In the genomic region with DNA sequence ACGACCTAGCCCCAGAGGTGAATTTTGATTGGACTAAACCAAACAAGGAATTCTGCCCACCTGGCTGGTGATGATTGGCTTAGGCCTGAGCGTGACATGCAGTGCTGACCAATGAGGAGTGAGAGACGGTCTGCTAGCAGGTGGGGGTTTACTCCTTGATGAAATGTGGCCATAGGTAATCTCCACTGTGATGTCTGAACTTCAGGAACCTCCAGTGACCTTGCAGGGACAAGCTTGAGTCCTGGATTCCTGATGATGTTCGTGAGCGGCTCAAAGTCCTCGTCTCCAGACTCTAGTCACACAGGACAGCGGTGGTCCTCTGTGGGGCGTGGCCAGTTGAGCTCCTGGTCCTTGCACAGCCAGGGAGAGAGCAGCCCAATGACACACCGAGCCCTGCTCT, we compare ENCODE assay signal across 27 cellular contexts. TPM values are rescaled to one million over a fixed set of nuclear protein-coding genes. Genes with fewer than 3 reads are reported as not detected.
DNase-seq lines count a peak whose midpoint lies in the region; ATAC-seq and TF ChIP-seq lines count a peak whose summit lies in the region.
"Had no signal": no experiment of that assay in that cellular context is flagged by ENCODE, and none has a peak within 500 bp of the region (broad histone marks: within the 10 kb centered on the region; RNA-seq: fewer than 3 reads in every experiment).

No MANE protein-coding gene starts in this region.

- DNase-seq in NCI-H146 (lab: John Stamatoyannopoulos, UW): peak; percentile 11
- DNase-seq in NCI-H146 treated with DMSO at 0.1 percent for 48 hours (lab: John Stamatoyannopoulos, UW; ENCODE audit: unreplicated experiment): no peak
- DNase-seq in GM23338 (ENCODE audit: low spot score): peak; percentile 38
- DNase-seq in ecto neural progenitor cell (ENCODE audit: low spot score): peak; percentile 26
- peak; percentile 18 for DNase-seq in posterior vena cava (ENCODE audit: low spot score)
- no peak for DNase-seq in HEK293T (ENCODE audit: extremely low spot score)
- DNase-seq in cerebellar nuclear complex (lab: John Stamatoyannopoulos, UW): no peak
- no peak for DNase-seq in activated T-helper 1 cell treated with anti-CD3 and anti-CD28 coated beads, Interleukin-12 subunit alpha, Interleukin-12 subunit beta, Interleukin-2, Interleukin-4 antibody, amounts not matched to agents 30 ng/mL and 10 ng/mL and 1 ng/mL, durations not matched to agents 14 hours and 24 hours and 36 hours (ENCODE audit: low spot score)
- DNase-seq: ACHN; CD4-positive, alpha-beta T cell; COR-L47; DMS79; HCEC 1CT; NCI-H1105; NCI-H1694; NCI-H2081; NCI-H2171; NCI-H345; NCI-H524; NCI-H774 had no signal

- H3K4me1 Mint-ChIP-seq in GM23338: peaks cover 23% of the 10 kb centered on the region
- H3K4me1 Mint-ChIP-seq in activated T-helper 1 cell treated with anti-CD3 and anti-CD28 coated beads, Interleukin-12 subunit alpha, Interleukin-12 subunit beta, Interleukin-2, Interleukin-4 antibody, amounts not matched to agents 30 ng/mL and 10 ng/mL and 1 ng/mL, durations not matched to agents 14 hours and 24 hours and 36 hours (ENCODE audit: low read depth): no peaks in the 10 kb centered on the region

- H3K4me2 ChIP-seq in GM23338: no peak overlapping the region
- H3K4me2 ChIP-seq: BLaER1, KMS-11 had no signal

- no peak for TF ChIP-seq CTCF in GM23338 (conservative IDR thresholded peaks at IDR 0.05; ENCODE audit: low read depth in 2 of 2)

- H3K27ac ChIP-seq in GM23338 (ENCODE audit: low read depth): no peak overlapping the region
- H3K27ac ChIP-seq: 22Rv1, BLaER1, HL-60, KMS-11, SJSA1 had no signal

- no peaks in the 10 kb centered on the region for H4K20me1 ChIP-seq in GM23338 (replicated peaks; ENCODE audit: insufficient read depth)
- H4K20me1 ChIP-seq: BLaER1 had no signal

- no peaks in the 10 kb centered on the region for H3K36me3 Mint-ChIP-seq in GM23338 (ENCODE audit: low read depth)
- H3K36me3 Mint-ChIP-seq in activated T-helper 1 cell treated with anti-CD3 and anti-CD28 coated beads, Interleukin-12 subunit alpha, Interleukin-12 subunit beta, Interleukin-2, Interleukin-4 antibody, amounts not matched to agents 30 ng/mL and 10 ng/mL and 1 ng/mL, durations not matched to agents 14 hours and 24 hours and 36 hours (ENCODE audit: low read depth): no peaks in the 10 kb centered on the region

- H3K4me3 ChIP-seq in GM23338: no peak overlapping the region
- H3K4me3 ChIP-seq: BLaER1, SJSA1 had no signal

- no peaks in the 10 kb centered on the region for H3K36me3 ChIP-seq in GM23338 (ENCODE audit: insufficient read depth)
- H3K36me3 ChIP-seq: BLaER1, SJSA1 had no signal

- H3K4me1 ChIP-seq in GM23338 (ENCODE audit: insufficient read depth): peaks cover 9% of the 10 kb centered on the region; the same call in 1 of the 2 replicates
- H3K4me1 ChIP-seq: BLaER1 had no signal

- no peak; the same call in 2 of the 3 replicates for ATAC-seq in GM23338

- H3K27me3 Mint-ChIP-seq in GM23338 (ENCODE audit: insufficient read depth, low read depth, poor library complexity): peaks cover 32% of the 10 kb centered on the region
- H3K27me3 Mint-ChIP-seq in activated T-helper 1 cell treated with anti-CD3 and anti-CD28 coated beads, Interleukin-12 subunit alpha, Interleukin-12 subunit beta, Interleukin-2, Interleukin-4 antibody, amounts not matched to agents 30 ng/mL and 10 ng/mL and 1 ng/mL, durations not matched to agents 14 hours and 24 hours and 36 hours (ENCODE audit: insufficient read depth): peaks cover 64% of the 10 kb centered on the region

- CTCF ChIA-PET in HEK293T (lab: Yijun Ruan, JAX): no interaction called here

- peaks cover 4% of the 10 kb centered on the region; the same call in 1 of the 2 replicates for H3F3A ChIP-seq in GM23338 (replicated peaks; ENCODE audit: low read depth)

- no peak overlapping the region for H3K27ac Mint-ChIP-seq in GM23338
- no peak overlapping the region for H3K27ac Mint-ChIP-seq in activated T-helper 1 cell treated with anti-CD3 and anti-CD28 coated beads, Interleukin-12 subunit alpha, Interleukin-12 subunit beta, Interleukin-2, Interleukin-4 antibody, amounts not matched to agents 30 ng/mL and 10 ng/mL and 1 ng/mL, durations not matched to agents 14 hours and 24 hours and 36 hours
- H3K27ac Mint-ChIP-seq: CD4-positive, alpha-beta T cell had no signal

- no peaks in the 10 kb centered on the region; the same call in 2 of the 3 replicates for H3K9me3 Mint-ChIP-seq in GM23338
- no peaks in the 10 kb centered on the region for H3K9me3 Mint-ChIP-seq in activated T-helper 1 cell treated with anti-CD3 and anti-CD28 coated beads, Interleukin-12 subunit alpha, Interleukin-12 subunit beta, Interleukin-2, Interleukin-4 antibody, amounts not matched to agents 30 ng/mL and 10 ng/mL and 1 ng/mL, durations not matched to agents 14 hours and 24 hours and 36 hours
- H3K9me3 Mint-ChIP-seq: CD4-positive, alpha-beta T cell had no signal

- H2AFZ ChIP-seq in GM23338: peak overlapping the region; percentile 8; the same call in 1 of the 2 replicates

- intact Hi-C loops in posterior vena cava (cut with DNase I): no loop called here
- intact Hi-C loops in activated T-helper 1 cell treated with anti-CD3 and anti-CD28 coated beads, Interleukin-12 subunit alpha, Interleukin-12 subunit beta, Interleukin-2, Interleukin-4 antibody, amounts not matched to agents 30 ng/mL and 10 ng/mL and 1 ng/mL, durations not matched to agents 14 hours and 24 hours and 36 hours (cut with micrococcal nuclease): no loop called here

- POLR2A ChIA-PET in HEK293T (lab: Yijun Ruan, JAX): no interaction called here

- peaks cover 31% of the 10 kb centered on the region for H3K27me3 ChIP-seq in GM23338 (ENCODE audit: insufficient read depth)

- no peak overlapping the region for H3K4me3 Mint-ChIP-seq in GM23338
- no peak overlapping the region for H3K4me3 Mint-ChIP-seq in activated T-helper 1 cell treated with anti-CD3 and anti-CD28 coated beads, Interleukin-12 subunit alpha, Interleukin-12 subunit beta, Interleukin-2, Interleukin-4 antibody, amounts not matched to agents 30 ng/mL and 10 ng/mL and 1 ng/mL, durations not matched to agents 14 hours and 24 hours and 36 hours
- H3K4me3 Mint-ChIP-seq: CD4-positive, alpha-beta T cell had no signal

- no peaks in the 10 kb centered on the region for H3K79me2 ChIP-seq in GM23338 (replicated peaks; ENCODE audit: insufficient read depth)

- no peaks in the 10 kb centered on the region; the same call in 1 of the 2 replicates for H3K9me2 ChIP-seq in GM23338 (ENCODE audit: insufficient read depth)

TF ChIP-seq in GM23338, 12 proteins besides CTCF, POLR2A, EP300 and RAD21:
- no peak for TF ChIP-seq CREB1 (CRISPR knock-in tag; IDR thresholded peaks at IDR 0.05; ENCODE audit: low read depth)
- TF ChIP-seq POLR2AphosphoS5 (IDR thresholded peaks at IDR 0.05; ENCODE audit: low read depth): no peak
- no peak for TF ChIP-seq NANOG (IDR thresholded peaks at IDR 0.05; ENCODE audit: borderline replicate concordance)
- TF ChIP-seq JUNB (IDR thresholded peaks at IDR 0.05; ENCODE audit: unreplicated experiment): no peak
- TF ChIP-seq, protein P1, sequence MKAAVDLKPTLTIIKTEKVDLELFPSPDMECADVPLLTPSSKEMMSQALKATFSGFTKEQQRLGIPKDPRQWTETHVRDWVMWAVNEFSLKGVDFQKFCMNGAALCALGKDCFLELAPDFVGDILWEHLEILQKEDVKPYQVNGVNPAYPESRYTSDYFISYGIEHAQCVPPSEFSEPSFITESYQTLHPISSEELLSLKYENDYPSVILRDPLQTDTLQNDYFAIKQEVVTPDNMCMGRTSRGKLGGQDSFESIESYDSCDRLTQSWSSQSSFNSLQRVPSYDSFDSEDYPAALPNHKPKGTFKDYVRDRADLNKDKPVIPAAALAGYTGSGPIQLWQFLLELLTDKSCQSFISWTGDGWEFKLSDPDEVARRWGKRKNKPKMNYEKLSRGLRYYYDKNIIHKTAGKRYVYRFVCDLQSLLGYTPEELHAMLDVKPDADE (IDR thresholded peaks at IDR 0.05): no peak
- TF ChIP-seq EZH2 (IDR thresholded peaks at IDR 0.05; ENCODE audit: low read depth, unreplicated experiment): no peak
- TF ChIP-seq EZH2phosphoT487 (IDR thresholded peaks at IDR 0.05; ENCODE audit: unreplicated experiment): no peak

TF ChIP-seq in HEK293T, 16 proteins besides CTCF, POLR2A, EP300 and RAD21 (continues in another document):
- TF ChIP-seq, protein P2, sequence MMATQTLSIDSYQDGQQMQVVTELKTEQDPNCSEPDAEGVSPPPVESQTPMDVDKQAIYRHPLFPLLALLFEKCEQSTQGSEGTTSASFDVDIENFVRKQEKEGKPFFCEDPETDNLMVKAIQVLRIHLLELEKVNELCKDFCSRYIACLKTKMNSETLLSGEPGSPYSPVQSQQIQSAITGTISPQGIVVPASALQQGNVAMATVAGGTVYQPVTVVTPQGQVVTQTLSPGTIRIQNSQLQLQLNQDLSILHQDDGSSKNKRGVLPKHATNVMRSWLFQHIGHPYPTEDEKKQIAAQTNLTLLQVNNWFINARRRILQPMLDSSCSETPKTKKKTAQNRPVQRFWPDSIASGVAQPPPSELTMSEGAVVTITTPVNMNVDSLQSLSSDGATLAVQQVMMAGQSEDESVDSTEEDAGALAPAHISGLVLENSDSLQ (IDR thresholded peaks at IDR 0.05): no peak
- no peak for TF ChIP-seq FOXM1 (IDR thresholded peaks at IDR 0.05; ENCODE audit: borderline replicate concordance)
- TF ChIP-seq ELF4 (IDR thresholded peaks at IDR 0.05): no peak
- no peak for TF ChIP-seq LEF1 (IDR thresholded peaks at IDR 0.05; ENCODE audit: borderline replicate concordance)
- no peak for TF ChIP-seq NFRKB (IDR thresholded peaks at IDR 0.05)
- TF ChIP-seq FOXA1 (IDR thresholded peaks at IDR 0.05): no peak
- TF ChIP-seq HDGF (IDR thresholded peaks at IDR 0.05; ENCODE audit: borderline replicate concordance): no peak
- TF ChIP-seq BHLHE40 (IDR thresholded peaks at IDR 0.05; ENCODE audit: borderline replicate concordance): no peak
- no peak for TF ChIP-seq SUZ12 (IDR thresholded peaks at IDR 0.05)
- no peak for TF ChIP-seq ZNF384 (IDR thresholded peaks at IDR 0.05)
- TF ChIP-seq L3MBTL2 (conservative IDR thresholded peaks at IDR 0.05): no peak
- TF ChIP-seq TARDBP (IDR thresholded peaks at IDR 0.05): no peak
- TF ChIP-seq SP1 (IDR thresholded peaks at IDR 0.05): no peak

RNA-seq across cellular contexts. Expression of a gene that starts 8.4 kb away (rescaled TPM):
- 0.16 and 0.73 TPM in 2 replicates for total RNA-seq in GM23338 (2014; rRNA removed; shearing (Covaris generic))
- polyA plus RNA-seq in GM23338 (2016; fragmentation: Nextera tagmentation; extraction: Ambion mirVana): not detected in 2 replicates
- total RNA-seq in posterior vena cava: not detected
- not detected in 2 replicates for total RNA-seq in activated T-helper 1 cell treated with anti-CD3 and anti-CD28 coated beads, Interleukin-12 subunit alpha, Interleukin-12 subunit beta, Interleukin-2, Interleukin-4 antibody, amounts not matched to agents 30 ng/mL and 10 ng/mL and 1 ng/mL, durations not matched to agents 14 hours and 24 hours and 36 hours
- total RNA-seq: CD4-positive, alpha-beta T cell; HT1080; OCI-LY7; SJSA1 had no signal

RNA-seq across cellular contexts. Expression of a gene that starts 15.6 kb away (rescaled TPM):
- total RNA-seq in GM23338 (2014; rRNA removed; shearing (Covaris generic)): 2.7 and 4.1 TPM in 2 replicates
- polyA plus RNA-seq in GM23338 (2016; fragmentation: Nextera tagmentation; extraction: Ambion mirVana): 1.1 and 1.3 TPM in 2 replicates
- total RNA-seq in posterior vena cava: 10 to 100 TPM; 11.6 to 12.2 TPM
- 11.7 and 12.7 TPM in 2 replicates for total RNA-seq in activated T-helper 1 cell treated with anti-CD3 and anti-CD28 coated beads, Interleukin-12 subunit alpha, Interleukin-12 subunit beta, Interleukin-2, Interleukin-4 antibody, amounts not matched to agents 30 ng/mL and 10 ng/mL and 1 ng/mL, durations not matched to agents 14 hours and 24 hours and 36 hours

Comparison
In these comparisons a context has a peak if more than half of its experiments do, and no peak if none do; other contexts are left out.
1. DNase-seq: peak in NCI-H146 (single experiment), GM23338 (single experiment), ecto neural progenitor cell (single experiment) and posterior vena cava (single experiment); none in NCI-H146 treated with DMSO at 0.1 percent for 48 hours (single experiment), HEK293T (single experiment), cerebellar nuclear complex (0 of 2) and activated T-helper 1 cell treated with anti-CD3 and anti-CD28 coated beads, Interleukin-12 subunit alpha, Interleukin-12 subunit beta, Interleukin-2, Interleukin-4 antibody, amounts not matched to agents 30 ng/mL and 10 ng/mL and 1 ng/mL, durations not matched to agents 14 hours and 24 hours and 36 hours (single experiment).